8 cellular contexts compared by ENCODE assay signal in genomic region chr15:33126559-33127290, GRCh38.
A peak's percentile ranks its signal among the peaks of the same experiment; 100 is the strongest.
DNase-seq lines count a peak whose midpoint lies in the region; FAIRE-seq and TF ChIP-seq lines count a peak whose summit lies in the region.

No MANE protein-coding gene starts in this region.

- TF ChIP-seq CTCF in cardiac fibroblast (IDR thresholded peaks at IDR 0.05; ENCODE audit: low read depth, low read length) (no peak), lower leg skin (IDR thresholded peaks at IDR 0.05) (no peak), vagina (IDR thresholded peaks at IDR 0.05) (no peak)

- DNase-seq in DMS79 treated with DMSO at 0.1 percent for 48 hours (lab: John Stamatoyannopoulos, UW), result peak; percentile 81
- peak; percentile 82 for DNase-seq in NCI-H1105 treated with DMSO at 0.1 percent for 48 hours (lab: John Stamatoyannopoulos, UW)
- DNase-seq in T-helper 9 cell, result peak; percentile 27
- peak; percentile 95 to 96 for DNase-seq in cardiac fibroblast (ENCODE audit: low read depth in 2 of 2)
- peak; percentile 78 to 88 for DNase-seq in lower leg skin (ENCODE audit: low spot score in 2 of 2)
- DNase-seq in stimulated activated CD8-positive, alpha-beta memory T cell treated with anti-CD3 and anti-CD28 coated beads, Interleukin-15, amount 100 ng/mL, for 24 hours (ENCODE audit: low read depth), result peak; percentile 14
- DNase-seq in GM12891 (ENCODE audit: insufficient read length, low spot score), result no peak
- no peak for DNase-seq in vagina (ENCODE audit: extremely low spot score in 2 of 2)

- H3K27ac ChIP-seq in vagina, result no peak overlapping the region

- H3K9me3 ChIP-seq in vagina, result no peaks in the 10 kb centered on the region

- intact Hi-C loops in lower leg skin (cut with DNase I; ENCODE audit: low total_unique reads), result no loop called here
- intact Hi-C loops in vagina (cut with DNase I), result no loop called here

- peaks cover 17% of the 10 kb centered on the region for H3K4me1 ChIP-seq in vagina

- no peaks in the 10 kb centered on the region for H3K27me3 ChIP-seq in vagina

- FAIRE-seq in GM12891 (lab: Jason Lieb, UNC), result no peak

- H3K36me3 ChIP-seq in vagina, result no peaks in the 10 kb centered on the region

- TF ChIP-seq POLR2A in lower leg skin (IDR thresholded peaks at IDR 0.05) (no peak), GM12891 (IDR thresholded peaks at IDR 0.05; ENCODE audit: low read depth, low read length) (no peak), vagina (IDR thresholded peaks at IDR 0.05) (no peak)

- H3K4me3 ChIP-seq in cardiac fibroblast (replicated peaks in 1 of 2; ENCODE audit: low read depth in 2 of 2, low read length in 2 of 2) (peak overlapping the region in 1 of 2 donors; percentile 11), lower leg skin (ENCODE audit: low read depth, poor library complexity, severe bottlenecking) (no peak overlapping the region), vagina (no peak overlapping the region)

- 16 to 19% methylated on average over 13 of the region's 13 CpGs for WGBS in lower leg skin, 2 donors

TF ChIP-seq in GM12891, 5 proteins besides CTCF, POLR2A, EP300 and RAD21:
- TF ChIP-seq POU2F2 (IDR thresholded peaks at IDR 0.05; ENCODE audit: low read depth, low read length), result no peak
- no peak for TF ChIP-seq PAX5 (IDR thresholded peaks at IDR 0.05; ENCODE audit: insufficient read depth, low read length, severe bottlenecking)
- TF ChIP-seq SPI1 (IDR thresholded peaks at IDR 0.05; ENCODE audit: low read depth, low read length), result no peak
- TF ChIP-seq POLR2AphosphoS5 (IDR thresholded peaks at IDR 0.05; ENCODE audit: low read depth, low read length), result no peak
- TF ChIP-seq TAF1 (IDR thresholded peaks at IDR 0.05; ENCODE audit: low read depth, low read length), result no peak

Comparison
In these comparisons a context has a peak if more than half of its experiments do, and no peak if none do; other contexts are left out.
1. DNase-seq: peak in DMS79 treated with DMSO at 0.1 percent for 48 hours (single experiment), NCI-H1105 treated with DMSO at 0.1 percent for 48 hours (single experiment), T-helper 9 cell (single experiment), cardiac fibroblast (2 of 2), lower leg skin (2 of 2) and stimulated activated CD8-positive, alpha-beta memory T cell treated with anti-CD3 and anti-CD28 coated beads, Interleukin-15, amount 100 ng/mL, for 24 hours (single experiment); none in GM12891 (single experiment) and vagina (0 of 2).